ENCODE assay signal across 11 cellular contexts in the genomic region with DNA sequence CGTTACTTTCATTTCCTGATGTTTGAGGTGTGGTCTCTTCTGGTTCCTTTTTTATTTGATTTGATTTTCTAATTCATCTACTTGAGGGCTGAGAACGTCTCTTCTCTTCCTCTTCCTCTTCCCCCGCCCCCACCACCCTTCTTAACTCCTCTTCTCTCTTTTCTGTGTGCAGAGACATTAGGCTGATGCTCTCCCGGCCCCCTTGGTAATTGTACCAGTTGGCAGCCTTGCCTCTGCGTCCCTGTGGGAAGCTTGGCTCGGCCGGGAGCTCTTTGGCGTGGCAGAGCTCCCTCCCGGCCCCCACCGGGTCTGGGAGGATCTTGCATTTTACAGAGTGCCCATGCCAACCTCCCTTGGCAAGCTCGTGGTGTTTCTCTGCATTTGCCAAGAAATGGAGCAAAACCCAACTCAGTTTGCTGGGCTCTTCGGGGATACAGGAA. TPM values are rescaled to one million over a fixed set of nuclear protein-coding genes. Genes with fewer than 3 reads are reported as not detected.
DNase-seq lines count a peak whose midpoint lies in the region; ATAC-seq and TF ChIP-seq lines count a peak whose summit lies in the region.
"Had no signal": no experiment of that assay in that cellular context is flagged by ENCODE, and none has a peak within 500 bp of the region (broad histone marks: within the 10 kb centered on the region; RNA-seq: fewer than 3 reads in every experiment).

No MANE protein-coding gene starts in this region.

- no peaks in the 10 kb centered on the region for H4K20me1 ChIP-seq in Karpas-422 (ENCODE audit: insufficient read depth, low read depth, low read length)

- intact Hi-C loops in left ventricle myocardium superior (cut with micrococcal nuclease), result no loop called here

- H3K9me3 ChIP-seq in Karpas-422 (ENCODE audit: low read length), result no peaks in the 10 kb centered on the region
- H3K9me3 ChIP-seq: HAP-1 had no signal

- peak overlapping the region; percentile 86 for H3K27ac ChIP-seq in Karpas-422 (ENCODE audit: low read length)
- H3K27ac ChIP-seq in VCaP, result peak overlapping the region; percentile 45

- peak; percentile 82 for ATAC-seq in left ventricle myocardium superior
- no peak for ATAC-seq in stimulated activated memory B cell treated with anti-CD40 and anti-IgM and Interleukin-4, amounts not matched to agents 10 μg/mL and 1 μg/mL and 100 μg/mL, for 72 hours
- ATAC-seq in HG02852 (IDR thresholded peaks at IDR 0.05; ENCODE audit: unreplicated experiment), result no peak
- ATAC-seq: natural killer cell had no signal

- peak; percentile 85 for DNase-seq in Karpas-422
- DNase-seq in left ventricle myocardium superior, result peak; percentile 61
- no peak for DNase-seq in GM13976 (ENCODE audit: low spot score)
- DNase-seq in activated gamma-delta T cell (lab: John Stamatoyannopoulos, UW), result no peak
- DNase-seq: natural killer cell; NCI-H1694 treated with DMSO at 0.1 percent for 48 hours; stimulated activated CD4-positive, alpha-beta T cell treated with anti-CD3 and anti-CD28 coated beads, Interleukin-4, amount 100 ng/mL, for 4 hours had no signal

- in situ Hi-C loops in GM13976 (cut with MboI; ENCODE audit: low sequenced_read_pairs, unreplicated experiment), result no loop called here

- peaks cover 9% of the 10 kb centered on the region for H3K36me3 Mint-ChIP-seq in stimulated activated memory B cell treated with anti-CD40 and anti-IgM and Interleukin-4, amounts not matched to agents 10 μg/mL and 1 μg/mL and 100 μg/mL, for 72 hours
- H3K36me3 Mint-ChIP-seq: natural killer cell had no signal

- no peaks in the 10 kb centered on the region for H3K27me3 ChIP-seq in Karpas-422 (ENCODE audit: low read length)

- H3K36me3 ChIP-seq in Karpas-422 (ENCODE audit: insufficient read depth, low read length), result no peaks in the 10 kb centered on the region
- H3K36me3 ChIP-seq: HAP-1 had no signal

- H3K4me2 ChIP-seq in Karpas-422 (ENCODE audit: low read depth, low read length, poor library complexity, severe bottlenecking), result peak overlapping the region; percentile 85

- H3K79me2 ChIP-seq in Karpas-422 (ENCODE audit: low read length), result no peaks in the 10 kb centered on the region

- H2AFZ ChIP-seq in Karpas-422 (ENCODE audit: low read length), result peak overlapping the region; percentile 98

- peaks cover 21% of the 10 kb centered on the region for H3K27me3 Mint-ChIP-seq in stimulated activated memory B cell treated with anti-CD40 and anti-IgM and Interleukin-4, amounts not matched to agents 10 μg/mL and 1 μg/mL and 100 μg/mL, for 72 hours

- H3K4me3 Mint-ChIP-seq in stimulated activated memory B cell treated with anti-CD40 and anti-IgM and Interleukin-4, amounts not matched to agents 10 μg/mL and 1 μg/mL and 100 μg/mL, for 72 hours, result no peak overlapping the region
- H3K4me3 Mint-ChIP-seq: natural killer cell had no signal

- H3K9ac ChIP-seq in Karpas-422 (ENCODE audit: low read length), result peak overlapping the region; percentile 72

- no peak for TF ChIP-seq CTCF in VCaP (conservative IDR thresholded peaks at IDR 0.05)
- TF ChIP-seq CTCF in GM13976 (IDR thresholded peaks at IDR 0.05; ENCODE audit: borderline replicate concordance, control extremely low read depth, extremely low read depth, insufficient read depth, missing control alignments), result no peak

- no peaks in the 10 kb centered on the region for H3K9me2 ChIP-seq in Karpas-422 (replicated peaks; ENCODE audit: insufficient read depth, low read length)

- H3K4me1 Mint-ChIP-seq in stimulated activated memory B cell treated with anti-CD40 and anti-IgM and Interleukin-4, amounts not matched to agents 10 μg/mL and 1 μg/mL and 100 μg/mL, for 72 hours, result peaks cover 50% of the 10 kb centered on the region

- H3K4me1 ChIP-seq in Karpas-422 (ENCODE audit: low read length), result peaks cover 34% of the 10 kb centered on the region
- H3K4me1 ChIP-seq: HAP-1 had no signal

- H3K27ac Mint-ChIP-seq in stimulated activated memory B cell treated with anti-CD40 and anti-IgM and Interleukin-4, amounts not matched to agents 10 μg/mL and 1 μg/mL and 100 μg/mL, for 72 hours, result peak overlapping the region; percentile 50
- H3K27ac Mint-ChIP-seq: natural killer cell had no signal

- H3K9me3 Mint-ChIP-seq in stimulated activated memory B cell treated with anti-CD40 and anti-IgM and Interleukin-4, amounts not matched to agents 10 μg/mL and 1 μg/mL and 100 μg/mL, for 72 hours, result no peaks in the 10 kb centered on the region
- H3K9me3 Mint-ChIP-seq: natural killer cell had no signal

- peak overlapping the region; percentile 52; the same call in 1 of the 2 replicates for H3K4me3 ChIP-seq in Karpas-422 (ENCODE audit: low read length)
- H3K4me3 ChIP-seq: HAP-1 had no signal

RNA-seq across cellular contexts. Expression of a gene that starts 19.9 kb away (rescaled TPM):
- total RNA-seq in Karpas-422 (2014; rRNA removed; shearing (Covaris generic); ENCODE audit: low replicate concordance), result not detected in 2 replicates
- not detected for total RNA-seq in left ventricle myocardium superior
- total RNA-seq: natural killer cell had no signal

Comparison
In these comparisons a context has a peak if more than half of its experiments do, and no peak if none do; other contexts are left out.
1. DNase-seq: peak in Karpas-422 (single experiment) and left ventricle myocardium superior (single experiment); none in GM13976 (single experiment) and activated gamma-delta T cell (single experiment).